ENCODE assay signal across 14 cellular contexts in the genomic region with DNA sequence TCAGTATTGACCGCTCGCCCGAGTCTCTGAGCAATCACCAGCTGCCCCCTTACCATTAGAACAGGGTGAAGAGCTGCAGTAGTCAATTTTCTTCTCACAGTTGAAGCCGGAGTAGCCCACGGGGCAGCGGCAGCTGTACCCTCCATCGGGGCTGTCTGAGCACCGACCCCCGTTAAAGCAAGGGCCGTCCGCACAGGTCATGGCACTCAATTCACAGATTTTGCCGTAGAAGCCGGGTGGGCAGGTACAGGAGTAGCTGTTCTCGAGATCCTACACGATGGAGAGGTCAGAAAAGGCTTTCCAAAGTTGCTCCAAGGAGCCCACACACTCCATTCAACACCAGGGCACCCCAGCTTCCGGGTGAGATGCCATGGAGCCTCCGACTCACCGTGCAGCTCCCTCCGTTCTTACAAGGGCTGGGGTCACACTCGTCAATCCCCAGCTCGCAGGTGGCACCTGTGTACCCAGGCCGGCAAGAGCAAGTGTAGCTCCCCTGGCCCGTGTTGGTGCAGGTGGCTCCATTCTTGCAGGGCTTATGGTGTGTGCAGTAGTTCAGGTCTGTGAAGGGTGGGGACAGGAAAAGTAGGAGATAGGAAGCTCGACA. TPM values are rescaled to one million over a fixed set of nuclear protein-coding genes. Genes with fewer than 3 reads are reported as not detected.
A peak's percentile ranks its signal among the peaks of the same experiment; 100 is the strongest.
DNase-seq lines count a peak whose midpoint lies in the region; ATAC-seq and TF ChIP-seq lines count a peak whose summit lies in the region.
"Had no signal": no experiment of that assay in that cellular context is flagged by ENCODE, and none has a peak within 500 bp of the region (broad histone marks: within the 10 kb centered on the region; RNA-seq: fewer than 3 reads in every experiment).

No MANE protein-coding gene starts in this region.

- CTCF ChIA-PET in RWPE1 (lab: Yijun Ruan, JAX): no interaction called here

- H3K27me3 ChIP-seq in sigmoid colon: peaks cover 15 to 43% (median 36%) of the 10 kb centered on the region in 3 donors

- DNase-seq in DMS53 (lab: John Stamatoyannopoulos, UW) (peak; percentile 37), DMS53 treated with DMSO at 0.1 percent for 48 hours (lab: John Stamatoyannopoulos, UW; ENCODE audit: unreplicated experiment) (no peak), RWPE1 (ENCODE audit: low spot score) (no peak), left lobe of liver (ENCODE audit: low spot score) (peak; percentile 38), sigmoid colon (peak; percentile 51), NCI-H1417 treated with DMSO at 0.1 percent for 48 hours (lab: John Stamatoyannopoulos, UW) (no peak), foreskin melanocyte (no peak)
- DNase-seq: GOT3, NCI-H1436 treated with DMSO at 0.1 percent for 48 hours, NCI-H2081 treated with DMSO at 0.1 percent for 48 hours, PC-3 had no signal

- H3K36me3 ChIP-seq in sigmoid colon: peaks cover 0 to 16% (median 0%) of the 10 kb centered on the region in 4 donors

- H3K27ac ChIP-seq in RWPE1 (peak overlapping the region; percentile 31; the same call in 1 of the 2 replicates), sigmoid colon (no peak overlapping the region)
- H3K27ac ChIP-seq: 22Rv1 had no signal

- H3K9me3 ChIP-seq in sigmoid colon: no peaks in the 10 kb centered on the region

- no peak overlapping the region for H3K4me3 ChIP-seq in sigmoid colon

- TF ChIP-seq EP300 in sigmoid colon (IDR thresholded peaks at IDR 0.05): no peak

- 89 to 91% methylated on average over 24 of the region's 24 CpGs for WGBS in sigmoid colon, 2 donors

- no peak for TF ChIP-seq CTCF in RWPE1 (conservative IDR thresholded peaks at IDR 0.05; ENCODE audit: low read depth)
- TF ChIP-seq CTCF in sigmoid colon (IDR thresholded peaks at IDR 0.05): no peak

- POLR2A ChIA-PET in RWPE1 (lab: Yijun Ruan, JAX; ENCODE audit: low non-redundant PET): no interaction called here

- peaks cover 0 to 14% (median 12%) of the 10 kb centered on the region in 4 donors for H3K4me1 ChIP-seq in sigmoid colon

- intact Hi-C loops in sigmoid colon (cut with DNase I): no loop called here

- no peak for TF ChIP-seq POLR2A in sigmoid colon (IDR thresholded peaks at IDR 0.05)

- no peak for ATAC-seq in left lobe of liver
- ATAC-seq in GM18907 (IDR thresholded peaks at IDR 0.05; ENCODE audit: unreplicated experiment): no peak
- ATAC-seq: PC-3, Right ventricle myocardium inferior had no signal

RNA-seq across cellular contexts. Expression of a gene that starts 5.9 kb away (rescaled TPM):
- total RNA-seq in left lobe of liver (4.9 TPM), sigmoid colon (1 to 10 TPM; 1.1 to 8.4 (median 5.1) TPM)
- polyA plus RNA-seq in sigmoid colon: 10 to 100 TPM in 1 of 3 donors, 1 to 10 TPM in 2; 3.0 to 13.6 (median 3.5) TPM

RNA-seq across cellular contexts. Expression of a gene that starts 21.6 kb away (rescaled TPM):
- 11.6 TPM for total RNA-seq in left lobe of liver
- total RNA-seq in sigmoid colon: 10 to 100 TPM; 29.6 to 55.0 (median 45.7) TPM
- polyA plus RNA-seq in sigmoid colon: 10 to 100 TPM in 1 of 3 donors, 1 to 10 TPM in 2; 5.5 to 12.1 (median 9.0) TPM

Comparison
In these comparisons a context has a peak if more than half of its experiments do, and no peak if none do; other contexts are left out.
1. DNase-seq: peak in DMS53 (single experiment), left lobe of liver (single experiment) and sigmoid colon (single experiment); none in DMS53 treated with DMSO at 0.1 percent for 48 hours (single experiment), RWPE1 (single experiment), NCI-H1417 treated with DMSO at 0.1 percent for 48 hours (single experiment) and foreskin melanocyte (single experiment).